Comparison of ENCODE assay signal across 8 cellular contexts in the genomic region with DNA sequence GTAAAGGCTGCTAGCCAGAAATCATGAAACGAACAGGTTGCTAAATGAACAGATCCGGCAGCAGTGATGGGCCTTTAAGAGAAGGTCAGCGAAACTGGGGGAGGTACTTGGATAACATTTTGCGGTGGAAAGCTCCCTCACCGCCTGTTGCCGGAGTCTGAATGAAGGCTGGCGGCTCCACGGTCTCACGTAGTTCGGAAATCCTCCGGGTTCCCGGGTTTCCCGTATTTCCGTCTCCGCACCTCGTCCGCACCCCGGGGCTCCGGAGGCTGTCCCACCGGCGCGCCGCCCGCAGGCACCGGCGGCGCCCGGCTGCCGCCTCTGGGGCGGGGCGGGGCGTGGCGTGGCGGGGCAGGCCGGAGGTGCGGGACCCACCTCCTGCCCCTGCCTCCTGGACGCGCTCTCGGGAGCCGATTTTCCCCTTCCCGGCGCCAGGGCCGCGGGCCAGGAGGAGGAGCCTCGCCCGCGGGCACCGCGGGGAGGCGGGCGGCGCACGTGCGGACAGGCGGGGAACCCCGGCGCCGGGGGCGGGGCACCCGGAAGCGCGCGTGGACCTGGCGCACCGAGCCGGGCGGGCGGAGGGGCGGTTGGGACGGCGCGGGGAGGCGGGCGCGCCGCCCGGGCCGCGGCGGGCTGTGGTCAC. TPM values are rescaled to one million over a fixed set of nuclear protein-coding genes. Genes with fewer than 3 reads are reported as not detected.
A peak's percentile ranks its signal among the peaks of the same experiment; 100 is the strongest.
DNase-seq lines count a peak whose midpoint lies in the region; ATAC-seq and TF ChIP-seq lines count a peak whose summit lies in the region.

A gene with protein sequence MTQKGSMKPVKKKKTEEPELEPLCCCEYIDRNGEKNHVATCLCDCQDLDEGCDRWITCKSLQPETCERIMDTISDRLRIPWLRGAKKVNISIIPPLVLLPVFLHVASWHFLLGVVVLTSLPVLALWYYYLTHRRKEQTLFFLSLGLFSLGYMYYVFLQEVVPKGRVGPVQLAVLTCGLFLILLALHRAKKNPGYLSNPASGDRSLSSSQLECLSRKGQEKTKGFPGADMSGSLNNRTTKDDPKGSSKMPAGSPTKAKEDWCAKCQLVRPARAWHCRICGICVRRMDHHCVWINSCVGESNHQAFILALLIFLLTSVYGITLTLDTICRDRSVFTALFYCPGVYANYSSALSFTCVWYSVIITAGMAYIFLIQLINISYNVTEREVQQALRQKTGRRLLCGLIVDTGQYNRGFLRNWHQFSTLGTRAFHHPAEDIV (plus strand): TSS at position 642 of the 643 bp plus-strand sequence. CDS start 790 bp downstream, outside the sequence.

- ATAC-seq in GM21381 (IDR thresholded peaks at IDR 0.05; ENCODE audit: unreplicated experiment), result peak; percentile 77

- H3K4me3 ChIP-seq in muscle layer of duodenum (ENCODE audit: low read depth in 1 of 2, low read length in 2 of 2), result peak within 1 kb of the TSS; percentile 72 to 89

- no peaks in the 10 kb centered on the region for H3K9me3 ChIP-seq in muscle layer of duodenum (ENCODE audit: control insufficient read depth in 1 of 2, low read length in 2 of 2)

- no peaks in the 10 kb centered on the region for H3K36me3 ChIP-seq in muscle layer of duodenum (ENCODE audit: control insufficient read depth in 1 of 2, insufficient read depth in 2 of 2, low read length in 2 of 2)

- peaks cover 0 to 8% of the 10 kb centered on the region in 2 donors for H3K4me1 ChIP-seq in muscle layer of duodenum (ENCODE audit: control insufficient read depth in 1 of 2, insufficient read depth in 2 of 2, low read length in 2 of 2)

- TF ChIP-seq POLR2A in erythroblast (IDR thresholded peaks at IDR 0.05; ENCODE audit: low read length), result no peak

- no peaks in the 10 kb centered on the region for H3K27me3 ChIP-seq in muscle layer of duodenum (ENCODE audit: low read depth, low read length)

- DNase-seq in COLO829 (ENCODE audit: low spot score) (peak; percentile 27), HT1080 (ENCODE audit: low read depth) (peak; percentile 66), NOMO-1 treated with dmso at 0.1 percent for 144 hours (lab: John Stamatoyannopoulos, UW; ENCODE audit: unreplicated experiment) (peak; percentile 44), activated T-cell treated with anti-CD3 and anti-CD28 coated beads for 4 hours (peak; percentile 52), erythroblast (lab: John Stamatoyannopoulos, UW) (peak; percentile 49 to 64)
- DNase-seq in stimulated activated CD8-positive, alpha-beta memory T cell treated with anti-CD3 and anti-CD28 coated beads, Interleukin-7, amount 100 ng/mL, for 24 hours (ENCODE audit: low read depth), result peak; percentile 18

- peak within 1 kb of the TSS; percentile 14 for H3K27ac ChIP-seq in muscle layer of duodenum (ENCODE audit: low read length)

RNA-seq across cellular contexts. Expression of the gene that starts here (rescaled TPM):
- total RNA-seq in HT1080 (2014; rRNA removed; shearing (Covaris generic)), result 3.0 and 3.9 TPM in 2 replicates
- 5.3 TPM in 2 replicates for polyA plus RNA-seq in HT1080 (2015; cell fraction: cytosol; rRNA removed)
- 19.9 and 22.2 TPM in 2 replicates for polyA plus RNA-seq in HT1080 (2015; cell fraction: nucleus; rRNA removed)

Comparison
In these comparisons a context has a peak if more than half of its experiments do, and no peak if none do; other contexts are left out.
1. Peak in every context shown above with its lines: DNase-seq, ATAC-seq, H3K4me3 ChIP-seq and H3K27ac ChIP-seq.